In the genomic region with DNA sequence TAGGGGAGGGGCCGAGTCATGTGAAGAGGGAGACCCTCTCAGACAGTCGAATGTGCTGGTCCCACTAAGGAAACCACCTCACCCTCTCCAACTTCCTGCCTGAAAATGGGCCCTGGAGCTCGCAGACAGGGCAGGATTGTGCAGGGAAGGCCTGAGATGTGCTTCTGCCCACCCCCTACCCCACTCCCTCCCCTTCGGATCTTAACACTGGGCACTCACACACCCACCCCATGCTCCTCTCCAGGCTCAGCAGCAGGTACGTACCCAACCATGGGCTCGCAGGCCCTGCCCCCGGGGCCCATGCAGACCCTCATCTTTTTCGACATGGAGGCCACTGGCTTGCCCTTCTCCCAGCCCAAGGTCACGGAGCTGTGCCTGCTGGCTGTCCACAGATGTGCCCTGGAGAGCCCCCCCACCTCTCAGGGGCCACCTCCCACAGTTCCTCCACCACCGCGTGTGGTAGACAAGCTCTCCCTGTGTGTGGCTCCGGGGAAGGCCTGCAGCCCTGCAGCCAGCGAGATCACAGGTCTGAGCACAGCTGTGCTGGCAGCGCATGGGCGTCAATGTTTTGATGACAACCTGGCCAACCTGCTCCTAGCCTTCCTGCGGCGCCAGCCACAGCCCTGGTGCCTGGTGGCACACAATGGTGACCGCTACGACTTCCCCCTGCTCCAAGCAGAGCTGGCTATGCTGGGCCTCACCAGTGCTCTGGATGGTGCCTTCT, we compare ENCODE assay signal across 8 cellular contexts. TPM values are rescaled to one million over a fixed set of nuclear protein-coding genes. Genes with fewer than 3 reads are reported as not detected.
DNase-seq lines count a peak whose midpoint lies in the region; ATAC-seq, FAIRE-seq and TF ChIP-seq lines count a peak whose summit lies in the region.

No MANE protein-coding gene starts in this region.

- H3K4me3 ChIP-seq in A549 = peak overlapping the region; percentile 37
- H3K4me3 ChIP-seq in NT2/D1 (ENCODE audit: insufficient read length, low read depth) = no peak overlapping the region
- no peak overlapping the region for H3K4me3 ChIP-seq in HepG2 (replicated peaks in 1 of 3; ENCODE audit: insufficient read depth in 1 of 3, low read depth in 2 of 3, low read length in 3 of 3)
- peak overlapping the region; percentile 75 to 86 (median 78) for H3K4me3 ChIP-seq in subcutaneous abdominal adipose tissue (ENCODE audit: low read depth in 1 of 5, low read length in 5 of 5)

- peak overlapping the region; percentile 67 for H3K4me3 Mint-ChIP-seq in MCF 10A (ENCODE audit: unreplicated experiment)

- H3K9me3 ChIP-seq in A549 = no peaks in the 10 kb centered on the region
- H3K9me3 ChIP-seq in NT2/D1 (ENCODE audit: insufficient read depth, low read length) = no peaks in the 10 kb centered on the region
- no peaks in the 10 kb centered on the region for H3K9me3 ChIP-seq in HepG2 (ENCODE audit: low read length)
- H3K9me3 ChIP-seq in subcutaneous abdominal adipose tissue (ENCODE audit: control insufficient read depth in 5 of 5, low read length in 5 of 5) = no peaks in the 10 kb centered on the region

- H4K20me1 ChIP-seq in HepG2 (ENCODE audit: insufficient read depth, low read length) = no peaks in the 10 kb centered on the region

- BruUV-seq in MCF 10A (replicated peaks; lab: Mats Ljungman, UMichigan) (no TSS peak), HepG2 (replicated peaks; lab: Mats Ljungman, UMichigan) (no TSS peak)

- no peaks in the 10 kb centered on the region for H3K79me2 ChIP-seq in HepG2 (ENCODE audit: insufficient read depth, low read length)

- TF ChIP-seq POLR2A in A549 (IDR thresholded peaks at IDR 0.05; ENCODE audit: low read length) (no peak), HepG2 (IDR thresholded peaks at IDR 0.05; ENCODE audit: insufficient read depth in 1 of 2, low read depth in 2 of 2, low read length in 2 of 2) (no peak)

- H3K27ac Mint-ChIP-seq in MCF 10A (ENCODE audit: low read depth, unreplicated experiment) = peak overlapping the region; percentile 99

- FAIRE-seq in A549 (lab: Jason Lieb, UNC) (no peak), HepG2 (lab: Jason Lieb, UNC) (no peak)

- H3K9me3 Mint-ChIP-seq in MCF 10A (ENCODE audit: unreplicated experiment) = no peaks in the 10 kb centered on the region

- TF ChIP-seq EP300 in A549 (IDR thresholded peaks at IDR 0.05) = no peak
- TF ChIP-seq EP300 in HepG2 (IDR thresholded peaks at IDR 0.05; ENCODE audit: low read depth in 2 of 2, low read length in 2 of 2) = no peak
- TF ChIP-seq EP300 in HepG2 (CRISPR knock-in tag; IDR thresholded peaks at IDR 0.05; ENCODE audit: borderline replicate concordance) = no peak

- H3K36me3 Mint-ChIP-seq in MCF 10A (ENCODE audit: insufficient read depth, unreplicated experiment) = peaks cover 47% of the 10 kb centered on the region

- H2AFZ ChIP-seq in HepG2 (ENCODE audit: low read length) = no peak overlapping the region

- H3K9ac ChIP-seq in NT2/D1 (ENCODE audit: insufficient read length, low read depth) (peak overlapping the region; percentile 65), HepG2 (ENCODE audit: insufficient read depth, low read depth, low read length) (peak overlapping the region; percentile 39; the same call in 1 of the 2 replicates), subcutaneous abdominal adipose tissue (ENCODE audit: low read length in 5 of 5) (peak overlapping the region; percentile 86 to 96 (median 90))

- intact Hi-C loops in MCF 10A (cut with micrococcal nuclease) (loop anchor here (5.0 kb wide), 1 partner anchor 196 kb away; the partner anchor contains the start of gene CELSR3), HepG2 (cut with micrococcal nuclease; ENCODE audit: unreplicated experiment) (no loop called here)

- peaks cover 52% of the 10 kb centered on the region for H3K4me1 ChIP-seq in A549
- H3K4me1 ChIP-seq in NT2/D1 (ENCODE audit: insufficient read depth, insufficient read length) = peaks cover 35% of the 10 kb centered on the region
- H3K4me1 ChIP-seq in HepG2 (ENCODE audit: insufficient read depth, low read length) = peaks cover 58% of the 10 kb centered on the region
- H3K4me1 ChIP-seq in subcutaneous abdominal adipose tissue (ENCODE audit: control insufficient read depth in 5 of 5, insufficient read depth in 5 of 5, low read length in 5 of 5) = peaks cover 26 to 66% (median 60%) of the 10 kb centered on the region in 5 donors

- H3K4me2 ChIP-seq in A549 (peak overlapping the region; percentile 91), HepG2 (ENCODE audit: low read depth, low read length) (no peak overlapping the region)

- H3K27ac ChIP-seq in A549 (peak overlapping the region; percentile 96 to 99), HepG2 (ENCODE audit: extremely low read length, insufficient read depth, low read length) (peak overlapping the region; percentile 85), subcutaneous abdominal adipose tissue (ENCODE audit: low read depth, low read length) (peak overlapping the region; percentile 99)

- DNase-seq in A549 (ENCODE audit: low read depth in 1 of 2, low spot score in 1 of 2) (no peak), NT2/D1 (ENCODE audit: low read depth, low spot score) (no peak), MCF 10A (ENCODE audit: unreplicated experiment) (no peak), HepG2 (ENCODE audit: low spot score) (no peak), HCEC 1CT (no peak), midbrain (lab: John Stamatoyannopoulos, UW) (no peak)

- H3K27me3 ChIP-seq in NT2/D1 (ENCODE audit: insufficient read depth, insufficient read length) (no peaks in the 10 kb centered on the region), HepG2 (ENCODE audit: control insufficient read depth in 1 of 2, insufficient read depth in 2 of 2, low read length in 2 of 2) (no peaks in the 10 kb centered on the region), subcutaneous abdominal adipose tissue (ENCODE audit: control insufficient read depth in 5 of 5, insufficient read depth in 4 of 5, low read length in 5 of 5) (peaks cover 0 to 5% (median 0%) of the 10 kb centered on the region in 5 donors)

- WGBS in A549 (ENCODE audit: missing lambda C conversion rate) = 50% methylated on average over 9 of the region's 19 CpGs
- WGBS in HepG2 (ENCODE audit: low lambda C conversion rate) = 96% methylated on average over 11 of the region's 19 CpGs

- H3K27me3 Mint-ChIP-seq in MCF 10A (ENCODE audit: insufficient read depth, unreplicated experiment) = no peaks in the 10 kb centered on the region

- H3K36me3 ChIP-seq in NT2/D1 (ENCODE audit: insufficient read depth, insufficient read length, low read length) (peaks cover 79% of the 10 kb centered on the region), HepG2 (replicated peaks in 1 of 2; ENCODE audit: control insufficient read depth in 1 of 2, insufficient read depth in 2 of 2, low read length in 2 of 2) (peaks cover 3 to 11% of the 10 kb centered on the region in 2 experiments; a peak in 3 of 5 replicates), subcutaneous abdominal adipose tissue (ENCODE audit: control insufficient read depth in 5 of 5, insufficient read depth in 5 of 5, low read length in 5 of 5) (peaks cover 0 to 60% (median 34%) of the 10 kb centered on the region in 5 donors)

- CTCF ChIA-PET in A549 (lab: Yijun Ruan, JAX) (interaction anchor here (0.6 to 4.4 kb wide), 5 partner anchors 22 to 198 kb away, joined by 3 to 39 read pairs (median 3); no protein-coding TSS in a partner anchor), MCF 10A (lab: Yijun Ruan, JAX) (interaction anchor here (0.9 to 1.7 kb wide), 6 partner anchors 9 to 198 kb away, joined by 3 to 8 read pairs (median 3); no protein-coding TSS in a partner anchor), HepG2 (lab: Yijun Ruan, JAX; ENCODE audit: low intra/inter-chr PET ratio, low total read pairs) (interaction anchor here (1.7 to 1.8 kb wide), 2 partner anchors 41 to 82 kb away, joined by 17 to 39 read pairs; no protein-coding TSS in a partner anchor)

- no peak for TF ChIP-seq RAD21 in A549 (conservative IDR thresholded peaks at IDR 0.05 in 1 of 2, IDR thresholded peaks at IDR 0.05 in 1 of 2)
- no peak for TF ChIP-seq RAD21 in HepG2 (CRISPR knock-in tag; IDR thresholded peaks at IDR 0.05)

- in situ Hi-C loops in HepG2 (cut with HindIII; ENCODE audit: extremely low pct_ligation_motif_present, low pct_unique_long_range_greater_than_20kb) = loop anchor here (5.0 kb wide), 2 partner anchors 36 to 91 kb away; partner anchors contain the start of genes PFKFB4 and SHISA5

- peak; percentile 0 to 5; a peak in 3 of 6 replicates for ATAC-seq in A549
- ATAC-seq in GM19328 (IDR thresholded peaks at IDR 0.05; ENCODE audit: unreplicated experiment) = peak; percentile 11
- no peak for ATAC-seq in HepG2

- TF ChIP-seq CTCF in A549 (IDR thresholded peaks at IDR 0.05) = no peak
- no peak for TF ChIP-seq CTCF in MCF 10A (IDR thresholded peaks at IDR 0.05; ENCODE audit: unreplicated experiment)
- no peak for TF ChIP-seq CTCF in HepG2 (CRISPR knock-in tag; IDR thresholded peaks at IDR 0.05)

- POLR2A ChIA-PET in A549 (lab: Yijun Ruan, JAX) = no interaction called here
- POLR2A ChIA-PET in MCF 10A (lab: Yijun Ruan, JAX) = interaction anchor here (0.6 to 2.0 kb wide), 12 partner anchors 9 to 1774 kb away, joined by 3 to 12 read pairs (median 4); partner anchors contain the start of genes ATRIP, CCDC51 and SHISA5
- POLR2A ChIA-PET in HepG2 (lab: Yijun Ruan, JAX) = interaction anchor here (0.6 to 3.8 kb wide), 4 partner anchors 7 to 90 kb away, joined by 4 to 17 read pairs (median 6); partner anchors contain the start of genes ATRIP and PFKFB4

- H3K4me1 Mint-ChIP-seq in MCF 10A (ENCODE audit: insufficient read depth, unreplicated experiment) = peaks cover 25% of the 10 kb centered on the region

RNA-seq across cellular contexts. Expression of gene ATRIP, which starts 20.0 kb away (rescaled TPM):
- polyA plus RNA-seq in A549 (2011; rRNA removed) (8.5 and 9.4 TPM in 2 replicates), A549 (2017; fragmentation: RNase III; extraction: RNeasy Plus Mini Kit Qiagen cat#74134 plus additional on column Dnase treatment) (5.8 to 6.6 TPM (median 6.1 TPM) in 3 replicates), HepG2 (2011; rRNA removed) (5.1 and 5.3 TPM in 2 replicates)
- 8.6 and 8.9 TPM in 2 replicates for polyA plus RNA-seq in A549 (2012; cell fraction: cytosol; rRNA removed)
- 21.4 and 21.5 TPM in 2 replicates for polyA plus RNA-seq in A549 (2012; cell fraction: nucleus; rRNA removed)
- 12.5 and 13.1 TPM in 2 replicates for polyA minus RNA-seq in A549 (2011; rRNA and poly(A)+ RNA removed)
- total RNA-seq in MCF 10A (2022) (8.6 and 9.1 TPM in 2 replicates), HepG2 (2016; rRNA removed; fragmentation: Illumina TruSeq; extraction: Trizol) (11.4 and 12.5 TPM in 2 replicates)
- 2.6 and 2.7 TPM in 2 replicates for total RNA-seq in HepG2 (2016; cell fraction: cytosol; rRNA removed; fragmentation: Illumina TruSeq; extraction: Trizol; ENCODE audit: low read depth)
- 9.5 and 10.4 TPM in 2 replicates for total RNA-seq in HepG2 (2016; cell fraction: insoluble cytoplasmic fraction; rRNA removed; fragmentation: Illumina TruSeq; extraction: Trizol)
- 2.4 and 3.4 TPM in 2 replicates for total RNA-seq in HepG2 (2016; cell fraction: membrane; rRNA removed; fragmentation: Illumina TruSeq; extraction: Trizol)
- 7.4 and 11.0 TPM in 2 replicates for total RNA-seq in HepG2 (2016; cell fraction: nucleus; rRNA removed; fragmentation: Illumina TruSeq; extraction: Trizol)
- polyA plus RNA-seq in HepG2 (2011; cell fraction: cytosol; rRNA removed) = 3.7 and 4.7 TPM in 2 replicates
- polyA plus RNA-seq in HepG2 (2011; cell fraction: nucleus; rRNA removed) = 12.6 and 13.3 TPM in 2 replicates
- 3.2 and 4.1 TPM in 2 replicates for polyA plus RNA-seq in HepG2 (2012)
- 0.97 and 1.0 TPM in 2 replicates for polyA plus RNA-seq in HepG2 (2016; cell fraction: cytosol; fragmentation: Illumina TruSeq; extraction: Trizol; ENCODE audit: low read depth)
- 7.8 and 11.5 TPM in 2 replicates for polyA plus RNA-seq in HepG2 (2016; cell fraction: insoluble cytoplasmic fraction; fragmentation: Illumina TruSeq; extraction: Trizol; ENCODE audit: low read depth)
- polyA plus RNA-seq in HepG2 (2016; cell fraction: membrane; fragmentation: Illumina TruSeq; extraction: Trizol; ENCODE audit: low read depth) = 1.2 and 1.5 TPM in 2 replicates
- polyA plus RNA-seq in HepG2 (2016; cell fraction: nucleus; fragmentation: Illumina TruSeq; extraction: Trizol; ENCODE audit: insufficient read depth, low read depth) = 14.7 and 21.6 TPM in 2 replicates
- polyA minus RNA-seq in HepG2 (2011; rRNA and poly(A)+ RNA removed; ENCODE audit: low replicate concordance) = 11.5 and 35.8 TPM in 2 replicates
- 2.1 and 3.8 TPM in 2 replicates for polyA minus RNA-seq in HepG2 (2011; cell fraction: cytosol; rRNA and poly(A)+ RNA removed)
- polyA minus RNA-seq in HepG2 (2011; cell fraction: nucleus; rRNA and poly(A)+ RNA removed) = 5.2 and 9.8 TPM in 2 replicates

RNA-seq across cellular contexts. Expression of gene TMA7, which starts 26.5 kb away (rescaled TPM):
- polyA plus RNA-seq in A549 (2011; rRNA removed) (139 and 303 TPM in 2 replicates), A549 (2017; fragmentation: RNase III; extraction: RNeasy Plus Mini Kit Qiagen cat#74134 plus additional on column Dnase treatment) (417 to 485 TPM (median 420 TPM) in 3 replicates), HepG2 (2011; rRNA removed) (80.9 and 100 TPM in 2 replicates)
- 117 and 193 TPM in 2 replicates for polyA plus RNA-seq in A549 (2012; cell fraction: cytosol; rRNA removed)
- 29.3 and 61.3 TPM in 2 replicates for polyA plus RNA-seq in A549 (2012; cell fraction: nucleus; rRNA removed)
- 10.5 and 15.8 TPM in 2 replicates for polyA minus RNA-seq in A549 (2011; rRNA and poly(A)+ RNA removed)
- total RNA-seq in MCF 10A (2022) (356 and 372 TPM in 2 replicates), HepG2 (2016; rRNA removed; fragmentation: Illumina TruSeq; extraction: Trizol) (486 and 510 TPM in 2 replicates)
- 913 and 1,296 TPM in 2 replicates for total RNA-seq in HepG2 (2016; cell fraction: cytosol; rRNA removed; fragmentation: Illumina TruSeq; extraction: Trizol; ENCODE audit: low read depth)
- total RNA-seq in HepG2 (2016; cell fraction: insoluble cytoplasmic fraction; rRNA removed; fragmentation: Illumina TruSeq; extraction: Trizol) = 511 and 522 TPM in 2 replicates
- 763 and 886 TPM in 2 replicates for total RNA-seq in HepG2 (2016; cell fraction: membrane; rRNA removed; fragmentation: Illumina TruSeq; extraction: Trizol)
- total RNA-seq in HepG2 (2016; cell fraction: nucleus; rRNA removed; fragmentation: Illumina TruSeq; extraction: Trizol) = 177 and 187 TPM in 2 replicates
- polyA plus RNA-seq in HepG2 (2011; cell fraction: cytosol; rRNA removed) = 69.9 and 96.6 TPM in 2 replicates
- 23.2 and 42.0 TPM in 2 replicates for polyA plus RNA-seq in HepG2 (2011; cell fraction: nucleus; rRNA removed)
- 194 and 244 TPM in 2 replicates for polyA plus RNA-seq in HepG2 (2012)
- 1,200 and 1,620 TPM in 2 replicates for polyA plus RNA-seq in HepG2 (2016; cell fraction: cytosol; fragmentation: Illumina TruSeq; extraction: Trizol; ENCODE audit: low read depth)
- 517 and 532 TPM in 2 replicates for polyA plus RNA-seq in HepG2 (2016; cell fraction: insoluble cytoplasmic fraction; fragmentation: Illumina TruSeq; extraction: Trizol; ENCODE audit: low read depth)
- polyA plus RNA-seq in HepG2 (2016; cell fraction: membrane; fragmentation: Illumina TruSeq; extraction: Trizol; ENCODE audit: low read depth) = 742 and 956 TPM in 2 replicates
- 336 and 389 TPM in 2 replicates for polyA plus RNA-seq in HepG2 (2016; cell fraction: nucleus; fragmentation: Illumina TruSeq; extraction: Trizol; ENCODE audit: insufficient read depth, low read depth)
- polyA minus RNA-seq in HepG2 (2011; rRNA and poly(A)+ RNA removed; ENCODE audit: low replicate concordance) = 4.4 and 15.7 TPM in 2 replicates
- 18.7 and 23.2 TPM in 2 replicates for polyA minus RNA-seq in HepG2 (2011; cell fraction: cytosol; rRNA and poly(A)+ RNA removed)
- 18.4 and 25.9 TPM in 2 replicates for polyA minus RNA-seq in HepG2 (2011; cell fraction: nucleus; rRNA and poly(A)+ RNA removed)

RNA-seq across cellular contexts. Expression of gene CCDC51, which starts 26.6 kb away (rescaled TPM):
- 19.8 and 22.9 TPM in 2 replicates for polyA plus RNA-seq in A549 (2011; rRNA removed)
- polyA plus RNA-seq in A549 (2012; cell fraction: cytosol; rRNA removed) = 26.0 and 26.1 TPM in 2 replicates
- 17.5 and 19.2 TPM in 2 replicates for polyA plus RNA-seq in A549 (2012; cell fraction: nucleus; rRNA removed)
- polyA plus RNA-seq in A549 (2017; fragmentation: RNase III; extraction: RNeasy Plus Mini Kit Qiagen cat#74134 plus additional on column Dnase treatment) = 24.6 to 26.7 TPM (median 25.7 TPM) in 3 replicates
- 11.1 and 14.0 TPM in 2 replicates for polyA minus RNA-seq in A549 (2011; rRNA and poly(A)+ RNA removed)
- 31.9 and 32.5 TPM in 2 replicates for total RNA-seq in MCF 10A (2022)
- 29.4 and 38.3 TPM in 2 replicates for total RNA-seq in HepG2 (2016; rRNA removed; fragmentation: Illumina TruSeq; extraction: Trizol)
- total RNA-seq in HepG2 (2016; cell fraction: cytosol; rRNA removed; fragmentation: Illumina TruSeq; extraction: Trizol; ENCODE audit: low read depth) = 7.6 and 8.2 TPM in 2 replicates
- total RNA-seq in HepG2 (2016; cell fraction: insoluble cytoplasmic fraction; rRNA removed; fragmentation: Illumina TruSeq; extraction: Trizol) = 33.5 and 38.7 TPM in 2 replicates
- 12.2 and 12.5 TPM in 2 replicates for total RNA-seq in HepG2 (2016; cell fraction: membrane; rRNA removed; fragmentation: Illumina TruSeq; extraction: Trizol)
- total RNA-seq in HepG2 (2016; cell fraction: nucleus; rRNA removed; fragmentation: Illumina TruSeq; extraction: Trizol) = 12.4 and 13.6 TPM in 2 replicates
- 15.5 and 18.1 TPM in 2 replicates for polyA plus RNA-seq in HepG2 (2011; rRNA removed)
- polyA plus RNA-seq in HepG2 (2011; cell fraction: cytosol; rRNA removed) = 16.8 and 19.2 TPM in 2 replicates
- polyA plus RNA-seq in HepG2 (2011; cell fraction: nucleus; rRNA removed) = 6.5 and 8.5 TPM in 2 replicates
- polyA plus RNA-seq in HepG2 (2012) = 8.4 and 9.8 TPM in 2 replicates
- 3.9 and 4.9 TPM in 2 replicates for polyA plus RNA-seq in HepG2 (2016; cell fraction: cytosol; fragmentation: Illumina TruSeq; extraction: Trizol; ENCODE audit: low read depth)
- 29.3 and 29.9 TPM in 2 replicates for polyA plus RNA-seq in HepG2 (2016; cell fraction: insoluble cytoplasmic fraction; fragmentation: Illumina TruSeq; extraction: Trizol; ENCODE audit: low read depth)
- polyA plus RNA-seq in HepG2 (2016; cell fraction: membrane; fragmentation: Illumina TruSeq; extraction: Trizol; ENCODE audit: low read depth) = 8.0 TPM in 2 replicates
- polyA plus RNA-seq in HepG2 (2016; cell fraction: nucleus; fragmentation: Illumina TruSeq; extraction: Trizol; ENCODE audit: insufficient read depth, low read depth) = 16.3 and 19.0 TPM in 2 replicates
- 11.3 and 25.4 TPM in 2 replicates for polyA minus RNA-seq in HepG2 (2011; rRNA and poly(A)+ RNA removed; ENCODE audit: low replicate concordance)
- polyA minus RNA-seq in HepG2 (2011; cell fraction: cytosol; rRNA and poly(A)+ RNA removed) = 4.5 and 4.7 TPM in 2 replicates
- polyA minus RNA-seq in HepG2 (2011; cell fraction: nucleus; rRNA and poly(A)+ RNA removed) = 3.0 and 3.3 TPM in 2 replicates

RNA-seq across cellular contexts. Expression of gene PLXNB1, which starts 36.7 kb away (rescaled TPM):
- polyA plus RNA-seq in A549 (2011; rRNA removed) (10.0 and 12.6 TPM in 2 replicates), A549 (2017; fragmentation: RNase III; extraction: RNeasy Plus Mini Kit Qiagen cat#74134 plus additional on column Dnase treatment) (16.7 to 20.9 TPM (median 20.5 TPM) in 3 replicates), HepG2 (2011; rRNA removed) (143 and 179 TPM in 2 replicates)
- 11.8 and 15.0 TPM in 2 replicates for polyA plus RNA-seq in A549 (2012; cell fraction: cytosol; rRNA removed)
- polyA plus RNA-seq in A549 (2012; cell fraction: nucleus; rRNA removed) = 87.1 and 98.2 TPM in 2 replicates
- 27.0 and 33.1 TPM in 2 replicates for polyA minus RNA-seq in A549 (2011; rRNA and poly(A)+ RNA removed)
- total RNA-seq in MCF 10A (2022) (90.0 and 101 TPM in 2 replicates), HepG2 (2016; rRNA removed; fragmentation: Illumina TruSeq; extraction: Trizol) (25.4 and 86.0 TPM in 2 replicates)
- 33.1 and 33.9 TPM in 2 replicates for total RNA-seq in HepG2 (2016; cell fraction: cytosol; rRNA removed; fragmentation: Illumina TruSeq; extraction: Trizol; ENCODE audit: low read depth)
- total RNA-seq in HepG2 (2016; cell fraction: insoluble cytoplasmic fraction; rRNA removed; fragmentation: Illumina TruSeq; extraction: Trizol) = 23.9 and 92.3 TPM in 2 replicates
- 30.7 and 31.8 TPM in 2 replicates for total RNA-seq in HepG2 (2016; cell fraction: membrane; rRNA removed; fragmentation: Illumina TruSeq; extraction: Trizol)
- total RNA-seq in HepG2 (2016; cell fraction: nucleus; rRNA removed; fragmentation: Illumina TruSeq; extraction: Trizol) = 140 and 158 TPM in 2 replicates
- polyA plus RNA-seq in HepG2 (2011; cell fraction: cytosol; rRNA removed) = 71.5 and 83.2 TPM in 2 replicates
- 1,144 and 1,345 TPM in 2 replicates for polyA plus RNA-seq in HepG2 (2011; cell fraction: nucleus; rRNA removed)
- polyA plus RNA-seq in HepG2 (2012) = 140 and 149 TPM in 2 replicates
- polyA plus RNA-seq in HepG2 (2016; cell fraction: cytosol; fragmentation: Illumina TruSeq; extraction: Trizol; ENCODE audit: low read depth) = 5.5 and 6.7 TPM in 2 replicates
- polyA plus RNA-seq in HepG2 (2016; cell fraction: insoluble cytoplasmic fraction; fragmentation: Illumina TruSeq; extraction: Trizol; ENCODE audit: low read depth) = 23.3 and 26.9 TPM in 2 replicates
- 12.8 and 12.9 TPM in 2 replicates for polyA plus RNA-seq in HepG2 (2016; cell fraction: membrane; fragmentation: Illumina TruSeq; extraction: Trizol; ENCODE audit: low read depth)
- 420 and 470 TPM in 2 replicates for polyA plus RNA-seq in HepG2 (2016; cell fraction: nucleus; fragmentation: Illumina TruSeq; extraction: Trizol; ENCODE audit: insufficient read depth, low read depth)
- 83.4 and 325 TPM in 2 replicates for polyA minus RNA-seq in HepG2 (2011; rRNA and poly(A)+ RNA removed; ENCODE audit: low replicate concordance)
- polyA minus RNA-seq in HepG2 (2011; cell fraction: cytosol; rRNA and poly(A)+ RNA removed) = 54.4 and 79.5 TPM in 2 replicates
- 295 and 329 TPM in 2 replicates for polyA minus RNA-seq in HepG2 (2011; cell fraction: nucleus; rRNA and poly(A)+ RNA removed)

RNA-seq across cellular contexts. Expression of gene SHISA5, which starts 37.4 kb away (rescaled TPM):
- 94.3 and 104 TPM in 2 replicates for polyA plus RNA-seq in A549 (2011; rRNA removed)
- 150 and 186 TPM in 2 replicates for polyA plus RNA-seq in A549 (2012; cell fraction: cytosol; rRNA removed)
- 107 and 157 TPM in 2 replicates for polyA plus RNA-seq in A549 (2012; cell fraction: nucleus; rRNA removed)
- 86.8 to 90.1 TPM (median 87.5 TPM) in 3 replicates for polyA plus RNA-seq in A549 (2017; fragmentation: RNase III; extraction: RNeasy Plus Mini Kit Qiagen cat#74134 plus additional on column Dnase treatment)
- polyA minus RNA-seq in A549 (2011; rRNA and poly(A)+ RNA removed) = 97.4 and 118 TPM in 2 replicates
- total RNA-seq in MCF 10A (2022) = 131 and 170 TPM in 2 replicates
- 74.3 and 91.4 TPM in 2 replicates for total RNA-seq in HepG2 (2016; rRNA removed; fragmentation: Illumina TruSeq; extraction: Trizol)
- 90.2 and 104 TPM in 2 replicates for total RNA-seq in HepG2 (2016; cell fraction: cytosol; rRNA removed; fragmentation: Illumina TruSeq; extraction: Trizol; ENCODE audit: low read depth)
- 67.1 and 95.9 TPM in 2 replicates for total RNA-seq in HepG2 (2016; cell fraction: insoluble cytoplasmic fraction; rRNA removed; fragmentation: Illumina TruSeq; extraction: Trizol)
- 162 and 190 TPM in 2 replicates for total RNA-seq in HepG2 (2016; cell fraction: membrane; rRNA removed; fragmentation: Illumina TruSeq; extraction: Trizol)
- total RNA-seq in HepG2 (2016; cell fraction: nucleus; rRNA removed; fragmentation: Illumina TruSeq; extraction: Trizol) = 45.3 and 51.5 TPM in 2 replicates
- 75.8 and 83.0 TPM in 2 replicates for polyA plus RNA-seq in HepG2 (2011; rRNA removed)
- polyA plus RNA-seq in HepG2 (2011; cell fraction: cytosol; rRNA removed) = 82.9 and 103 TPM in 2 replicates
- polyA plus RNA-seq in HepG2 (2011; cell fraction: nucleus; rRNA removed) = 54.8 and 59.4 TPM in 2 replicates
- polyA plus RNA-seq in HepG2 (2012) = 68.4 and 68.8 TPM in 2 replicates
- polyA plus RNA-seq in HepG2 (2016; cell fraction: cytosol; fragmentation: Illumina TruSeq; extraction: Trizol; ENCODE audit: low read depth) = 116 and 135 TPM in 2 replicates
- polyA plus RNA-seq in HepG2 (2016; cell fraction: insoluble cytoplasmic fraction; fragmentation: Illumina TruSeq; extraction: Trizol; ENCODE audit: low read depth) = 71.7 and 96.4 TPM in 2 replicates
- 203 and 209 TPM in 2 replicates for polyA plus RNA-seq in HepG2 (2016; cell fraction: membrane; fragmentation: Illumina TruSeq; extraction: Trizol; ENCODE audit: low read depth)
- polyA plus RNA-seq in HepG2 (2016; cell fraction: nucleus; fragmentation: Illumina TruSeq; extraction: Trizol; ENCODE audit: insufficient read depth, low read depth) = 89.8 and 103 TPM in 2 replicates
- 147 and 175 TPM in 2 replicates for polyA minus RNA-seq in HepG2 (2011; rRNA and poly(A)+ RNA removed; ENCODE audit: low replicate concordance)
- 34.9 and 49.9 TPM in 2 replicates for polyA minus RNA-seq in HepG2 (2011; cell fraction: cytosol; rRNA and poly(A)+ RNA removed)
- 11.2 and 15.8 TPM in 2 replicates for polyA minus RNA-seq in HepG2 (2011; cell fraction: nucleus; rRNA and poly(A)+ RNA removed)

Comparison
In these comparisons a context has a peak if more than half of its experiments do, and no peak if none do; other contexts are left out.
1. H3K4me3 ChIP-seq: peak in A549 (single experiment) and subcutaneous abdominal adipose tissue (5 of 5); none in NT2/D1 (single experiment) and HepG2 (0 of 3).
2. H3K9ac ChIP-seq: peak in every context shown above with its lines; median percentile 90 in subcutaneous abdominal adipose tissue; 65 in NT2/D1; 39 in HepG2.
3. Peak in every context shown above with its lines, with median percentiles within 50 percentile points of each other: H3K27ac ChIP-seq.